Comparison of ENCODE assay signal across 9 cellular contexts in genomic region chr3:197354195-197355059, GRCh38. TPM values are rescaled to one million over a fixed set of nuclear protein-coding genes. Genes with fewer than 3 reads are reported as not detected.
DNase-seq lines count a peak whose midpoint lies in the region; TF ChIP-seq lines count a peak whose summit lies in the region.
"Had no signal": no experiment of that assay in that cellular context is flagged by ENCODE, and none has a peak within 500 bp of the region (broad histone marks: within the 10 kb centered on the region; RNA-seq: fewer than 3 reads in every experiment).

No MANE protein-coding gene starts in this region.

- peaks cover 2% of the 10 kb centered on the region for H3K36me3 Mint-ChIP-seq in progenitor cell of endocrine pancreas (ENCODE audit: insufficient read depth)

- no peak overlapping the region for H3K4me3 Mint-ChIP-seq in progenitor cell of endocrine pancreas (ENCODE audit: low read depth)
- H3K4me3 Mint-ChIP-seq: activated naive CD8-positive, alpha-beta T cell had no signal

- peak overlapping the region; percentile 1 for H3K27ac Mint-ChIP-seq in progenitor cell of endocrine pancreas
- H3K27ac Mint-ChIP-seq: activated naive CD8-positive, alpha-beta T cell had no signal

- TF ChIP-seq POLR2A in Peyer's patch (IDR thresholded peaks at IDR 0.05), result no peak

- no peak overlapping the region for H3K9ac ChIP-seq in MM.1S (ENCODE audit: low read length)

- H3K9me3 ChIP-seq in Peyer's patch (no peaks in the 10 kb centered on the region), MM.1S (replicated peaks; ENCODE audit: insufficient read depth, low read length) (no peaks in the 10 kb centered on the region)

- peaks cover 9% of the 10 kb centered on the region for H3K9me3 Mint-ChIP-seq in progenitor cell of endocrine pancreas (ENCODE audit: low read depth)

- no peak overlapping the region for H2AFZ ChIP-seq in MM.1S (ENCODE audit: low read length)

- no peaks in the 10 kb centered on the region for H4K20me1 ChIP-seq in MM.1S (ENCODE audit: insufficient read depth, low read length)

- H3K27me3 Mint-ChIP-seq in progenitor cell of endocrine pancreas, result peaks cover 11% of the 10 kb centered on the region

- no peaks in the 10 kb centered on the region for H3K27me3 ChIP-seq in Peyer's patch
- H3K27me3 ChIP-seq in MM.1S (replicated peaks; ENCODE audit: insufficient read depth, low read length), result no peaks in the 10 kb centered on the region

- no peaks in the 10 kb centered on the region for H3K9me2 ChIP-seq in MM.1S (replicated peaks; ENCODE audit: insufficient read depth, low read length)

- H3K36me3 ChIP-seq in Peyer's patch (no peaks in the 10 kb centered on the region), MM.1S (replicated peaks; ENCODE audit: insufficient read depth, low read length) (no peaks in the 10 kb centered on the region)

- no peak overlapping the region for H3K4me2 ChIP-seq in MM.1S (ENCODE audit: low read depth, low read length)

- peaks cover 9% of the 10 kb centered on the region for H3K4me1 Mint-ChIP-seq in progenitor cell of endocrine pancreas (ENCODE audit: low read depth)

- no peak overlapping the region for H3K4me3 ChIP-seq in Peyer's patch
- no peak overlapping the region for H3K4me3 ChIP-seq in MM.1S (ENCODE audit: low read length)

- H3K79me2 ChIP-seq in MM.1S (ENCODE audit: low read length), result no peaks in the 10 kb centered on the region

- TF ChIP-seq CTCF in Peyer's patch (IDR thresholded peaks at IDR 0.05), result no peak
- TF ChIP-seq CTCF in progenitor cell of endocrine pancreas (IDR thresholded peaks at IDR 0.05; ENCODE audit: unreplicated experiment), result no peak
- no peak for TF ChIP-seq CTCF in MM.1S (IDR thresholded peaks at IDR 0.05; ENCODE audit: low read length)

- H3K27ac ChIP-seq in Peyer's patch (peak overlapping the region; percentile 19 to 74 (median 42)), MM.1S (ENCODE audit: low read length) (no peak overlapping the region)

- DNase-seq in DMS53 (lab: John Stamatoyannopoulos, UW) (peak; percentile 44), Peyer's patch (peak in 1 of 3 donors; percentile 59), glomerular visceral epithelial cell (ENCODE audit: extremely low spot score) (peak; percentile 94), progenitor cell of endocrine pancreas (ENCODE audit: low spot score, unreplicated experiment) (no peak), GM19238 (ENCODE audit: insufficient read length, low spot score) (no peak), MM.1S (no peak)
- DNase-seq in effector CD8-positive, alpha-beta T cell (lab: John Stamatoyannopoulos, UW), result no peak
- no peak for DNase-seq in activated CD4-positive, CD25-positive, alpha-beta regulatory T cell treated with anti-CD3 and anti-CD28 coated beads, Interleukin-2, amount 50 U/mL, for 72 hours

- H3F3A ChIP-seq in MM.1S (ENCODE audit: insufficient read depth, low read length), result no peaks in the 10 kb centered on the region

- H3K4me1 ChIP-seq in Peyer's patch (peaks cover 0 to 11% (median 0%) of the 10 kb centered on the region in 4 donors), MM.1S (ENCODE audit: low read length) (peaks cover 7% of the 10 kb centered on the region; the same call in 1 of the 2 replicates)

RNA-seq across cellular contexts. Expression of gene DLG1, which starts 56.0 kb away (rescaled TPM):
- total RNA-seq in Peyer's patch (100 to 1,000 TPM; 136 to 221 (median 172) TPM), progenitor cell of endocrine pancreas (99.6 and 115 TPM in 2 replicates)

Comparison
In these comparisons a context has a peak if more than half of its experiments do, and no peak if none do; other contexts are left out.
1. DNase-seq: peak in DMS53 (single experiment) and glomerular visceral epithelial cell (single experiment); none in progenitor cell of endocrine pancreas (single experiment), GM19238 (single experiment), effector CD8-positive, alpha-beta T cell (single experiment), activated CD4-positive, CD25-positive, alpha-beta regulatory T cell treated with anti-CD3 and anti-CD28 coated beads, Interleukin-2, amount 50 U/mL, for 72 hours (single experiment) and MM.1S (single experiment).